In the genomic region with DNA sequence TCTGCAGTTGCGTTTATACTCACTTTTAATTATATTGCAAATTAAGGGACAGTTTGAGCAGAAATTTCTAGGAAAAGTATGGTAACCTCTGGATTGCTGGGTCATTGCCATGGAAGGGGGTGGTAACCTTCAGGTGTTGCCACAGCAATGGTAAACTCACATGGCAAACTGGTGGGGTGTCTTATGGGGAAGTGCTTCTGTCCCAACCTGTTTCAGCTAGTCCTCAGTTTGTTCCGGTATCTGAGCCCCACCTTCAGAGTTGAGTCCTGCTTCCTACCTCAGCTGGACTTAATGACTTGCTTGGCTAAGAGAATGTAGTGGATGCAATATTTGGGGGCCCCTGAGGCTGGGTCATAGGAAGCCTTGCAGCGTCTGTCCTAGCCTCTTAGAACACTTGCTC, we compare ENCODE assay signal across 15 cellular contexts. TPM values are rescaled to one million over a fixed set of nuclear protein-coding genes. Genes with fewer than 3 reads are reported as not detected.
A peak's percentile ranks its signal among the peaks of the same experiment; 100 is the strongest.
DNase-seq lines count a peak whose midpoint lies in the region; ATAC-seq and TF ChIP-seq lines count a peak whose summit lies in the region.
"Had no signal": no experiment of that assay in that cellular context is flagged by ENCODE, and none has a peak within 500 bp of the region (broad histone marks: within the 10 kb centered on the region; RNA-seq: fewer than 3 reads in every experiment).

No MANE protein-coding gene starts in this region.

- H3K27me3 ChIP-seq in GM06990 (replicated peaks; ENCODE audit: control insufficient read depth, insufficient read depth, low read length): no peaks in the 10 kb centered on the region

- H3K36me3 ChIP-seq in GM06990 (ENCODE audit: control insufficient read depth, insufficient read depth, low read length): no peaks in the 10 kb centered on the region

- H3K4me3 ChIP-seq in GM06990 (replicated peaks; ENCODE audit: low read depth, low read length) (peak overlapping the region; percentile 52), epithelial cell of esophagus (ENCODE audit: low read length) (no peak overlapping the region)
- H3K4me3 ChIP-seq: smooth muscle cell had no signal

- ATAC-seq in GM19467 (IDR thresholded peaks at IDR 0.05; ENCODE audit: unreplicated experiment) (peak; percentile 21), HG03280 (IDR thresholded peaks at IDR 0.05; ENCODE audit: unreplicated experiment) (peak; percentile 28)
- ATAC-seq: stimulated activated naive CD8-positive, alpha-beta T cell treated with anti-CD3 and anti-CD28 coated beads, Interleukin-15, amount 100 ng/mL, for 72 hours had no signal

- TF ChIP-seq CTCF in GM06990 (IDR thresholded peaks at IDR 0.05; ENCODE audit: insufficient read depth, low read length, poor library complexity, severe bottlenecking) (no peak), epithelial cell of esophagus (IDR thresholded peaks at IDR 0.05; ENCODE audit: insufficient read depth, low read depth, low read length, missing control alignments) (no peak)

- DNase-seq in GM06990 (ENCODE audit: extremely low read depth, insufficient read length) (peak; percentile 40), epithelial cell of esophagus (ENCODE audit: low read depth) (peak; percentile 53), occipital lobe (lab: John Stamatoyannopoulos, UW) (no peak), HPDE6-E6E7 (ENCODE audit: extremely low spot score) (no peak), midbrain (lab: John Stamatoyannopoulos, UW) (no peak)
- no peak for DNase-seq in effector CD8-positive, alpha-beta T cell (lab: John Stamatoyannopoulos, UW)
- DNase-seq: Calu3; GOT3; islet precursor cell; NCI-H2081 treated with DMSO at 0.1 percent for 48 hours; NCI-H748 treated with DMSO at 0.1 percent for 48 hours; stimulated activated naive CD8-positive, alpha-beta T cell treated with anti-CD3 and anti-CD28 coated beads, Interleukin-15, amount 100 ng/mL, for 72 hours had no signal

RNA-seq across cellular contexts. Expression of a gene that starts 7.3 kb away (rescaled TPM):
- total RNA-seq in occipital lobe: 0.78 TPM

Comparison
In these comparisons a context has a peak if more than half of its experiments do, and no peak if none do; other contexts are left out.
1. DNase-seq: peak in GM06990 (single experiment) and epithelial cell of esophagus (single experiment); none in occipital lobe (single experiment), HPDE6-E6E7 (single experiment), effector CD8-positive, alpha-beta T cell (single experiment) and midbrain (single experiment).